1 cellular context compared by ENCODE assay signal in the genomic region with DNA sequence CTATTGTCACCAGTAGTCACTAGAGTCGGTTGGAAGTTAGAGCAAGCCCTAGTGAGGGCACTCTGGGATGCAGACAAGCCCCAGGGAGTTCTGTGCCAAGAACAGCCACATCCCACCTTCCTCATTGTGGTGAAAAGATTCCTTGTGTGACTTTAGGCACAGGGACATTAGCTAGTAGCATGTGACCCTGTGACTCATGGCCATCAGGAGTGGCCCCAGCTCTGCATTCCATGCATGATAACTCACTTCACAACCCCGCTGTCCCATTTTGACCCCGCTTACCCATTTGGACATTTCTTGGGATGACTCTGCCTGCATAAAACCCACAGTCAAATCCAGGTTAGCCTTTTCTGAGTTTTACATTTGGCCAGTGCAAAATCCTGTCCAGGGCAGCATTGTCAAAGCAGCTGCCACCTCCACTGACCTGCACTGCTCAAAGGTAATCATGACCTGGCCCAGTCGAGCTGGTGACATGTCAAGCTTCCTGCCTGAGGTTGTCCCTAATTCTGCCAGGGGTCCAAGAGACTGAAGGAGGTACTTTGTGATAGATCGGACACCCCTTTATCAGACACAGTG.
TF ChIP-seq lines count a peak whose summit lies in the region.

No MANE protein-coding gene starts in this region.

TF ChIP-seq in HCT116, 20 proteins besides CTCF, POLR2A, EP300 and RAD21 (continued from another document):
- TF ChIP-seq, protein P1, sequence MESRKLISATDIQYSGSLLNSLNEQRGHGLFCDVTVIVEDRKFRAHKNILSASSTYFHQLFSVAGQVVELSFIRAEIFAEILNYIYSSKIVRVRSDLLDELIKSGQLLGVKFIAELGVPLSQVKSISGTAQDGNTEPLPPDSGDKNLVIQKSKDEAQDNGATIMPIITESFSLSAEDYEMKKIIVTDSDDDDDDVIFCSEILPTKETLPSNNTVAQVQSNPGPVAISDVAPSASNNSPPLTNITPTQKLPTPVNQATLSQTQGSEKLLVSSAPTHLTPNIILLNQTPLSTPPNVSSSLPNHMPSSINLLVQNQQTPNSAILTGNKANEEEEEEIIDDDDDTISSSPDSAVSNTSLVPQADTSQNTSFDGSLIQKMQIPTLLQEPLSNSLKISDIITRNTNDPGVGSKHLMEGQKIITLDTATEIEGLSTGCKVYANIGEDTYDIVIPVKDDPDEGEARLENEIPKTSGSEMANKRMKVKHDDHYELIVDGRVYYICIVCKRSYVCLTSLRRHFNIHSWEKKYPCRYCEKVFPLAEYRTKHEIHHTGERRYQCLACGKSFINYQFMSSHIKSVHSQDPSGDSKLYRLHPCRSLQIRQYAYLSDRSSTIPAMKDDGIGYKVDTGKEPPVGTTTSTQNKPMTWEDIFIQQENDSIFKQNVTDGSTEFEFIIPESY (IDR thresholded peaks at IDR 0.05; ENCODE audit: extremely low read depth, insufficient replicate concordance, low read length) = no peak
- TF ChIP-seq SRF (IDR thresholded peaks at IDR 0.05; ENCODE audit: low read depth) = no peak
- no peak for TF ChIP-seq ZNF274 (IDR thresholded peaks at IDR 0.05; ENCODE audit: low read depth, low read length)
- TF ChIP-seq FOSL1 (IDR thresholded peaks at IDR 0.05; ENCODE audit: low read depth) = peak; percentile 74
- no peak for TF ChIP-seq POLR2AphosphoS5 (IDR thresholded peaks at IDR 0.05; ENCODE audit: low read depth, low read length)
- TF ChIP-seq, protein P2, sequence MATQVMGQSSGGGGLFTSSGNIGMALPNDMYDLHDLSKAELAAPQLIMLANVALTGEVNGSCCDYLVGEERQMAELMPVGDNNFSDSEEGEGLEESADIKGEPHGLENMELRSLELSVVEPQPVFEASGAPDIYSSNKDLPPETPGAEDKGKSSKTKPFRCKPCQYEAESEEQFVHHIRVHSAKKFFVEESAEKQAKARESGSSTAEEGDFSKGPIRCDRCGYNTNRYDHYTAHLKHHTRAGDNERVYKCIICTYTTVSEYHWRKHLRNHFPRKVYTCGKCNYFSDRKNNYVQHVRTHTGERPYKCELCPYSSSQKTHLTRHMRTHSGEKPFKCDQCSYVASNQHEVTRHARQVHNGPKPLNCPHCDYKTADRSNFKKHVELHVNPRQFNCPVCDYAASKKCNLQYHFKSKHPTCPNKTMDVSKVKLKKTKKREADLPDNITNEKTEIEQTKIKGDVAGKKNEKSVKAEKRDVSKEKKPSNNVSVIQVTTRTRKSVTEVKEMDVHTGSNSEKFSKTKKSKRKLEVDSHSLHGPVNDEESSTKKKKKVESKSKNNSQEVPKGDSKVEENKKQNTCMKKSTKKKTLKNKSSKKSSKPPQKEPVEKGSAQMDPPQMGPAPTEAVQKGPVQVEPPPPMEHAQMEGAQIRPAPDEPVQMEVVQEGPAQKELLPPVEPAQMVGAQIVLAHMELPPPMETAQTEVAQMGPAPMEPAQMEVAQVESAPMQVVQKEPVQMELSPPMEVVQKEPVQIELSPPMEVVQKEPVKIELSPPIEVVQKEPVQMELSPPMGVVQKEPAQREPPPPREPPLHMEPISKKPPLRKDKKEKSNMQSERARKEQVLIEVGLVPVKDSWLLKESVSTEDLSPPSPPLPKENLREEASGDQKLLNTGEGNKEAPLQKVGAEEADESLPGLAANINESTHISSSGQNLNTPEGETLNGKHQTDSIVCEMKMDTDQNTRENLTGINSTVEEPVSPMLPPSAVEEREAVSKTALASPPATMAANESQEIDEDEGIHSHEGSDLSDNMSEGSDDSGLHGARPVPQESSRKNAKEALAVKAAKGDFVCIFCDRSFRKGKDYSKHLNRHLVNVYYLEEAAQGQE (IDR thresholded peaks at IDR 0.05; ENCODE audit: low read depth) = no peak
- TF ChIP-seq SIN3A (IDR thresholded peaks at IDR 0.05; ENCODE audit: low read depth) = 0 out of 2 replicates have a peak, but pooled peaks have one; percentile 20
- TF ChIP-seq, protein P3, sequence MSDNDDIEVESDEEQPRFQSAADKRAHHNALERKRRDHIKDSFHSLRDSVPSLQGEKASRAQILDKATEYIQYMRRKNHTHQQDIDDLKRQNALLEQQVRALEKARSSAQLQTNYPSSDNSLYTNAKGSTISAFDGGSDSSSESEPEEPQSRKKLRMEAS (IDR thresholded peaks at IDR 0.05) = peak; percentile 57; the same call in 1 of the 2 replicates
- no peak for TF ChIP-seq EZH2 (IDR thresholded peaks at IDR 0.05)
- TF ChIP-seq YY1 (IDR thresholded peaks at IDR 0.05; ENCODE audit: extremely low read depth, insufficient replicate concordance, low read depth, low read length) = no peak
- TF ChIP-seq EGR1 (IDR thresholded peaks at IDR 0.05; ENCODE audit: low read depth) = no peak
- TF ChIP-seq TCF7L2 (IDR thresholded peaks at IDR 0.05; ENCODE audit: borderline replicate concordance, extremely low read depth, insufficient read depth, insufficient read length) = no peak
- TF ChIP-seq, protein P4, sequence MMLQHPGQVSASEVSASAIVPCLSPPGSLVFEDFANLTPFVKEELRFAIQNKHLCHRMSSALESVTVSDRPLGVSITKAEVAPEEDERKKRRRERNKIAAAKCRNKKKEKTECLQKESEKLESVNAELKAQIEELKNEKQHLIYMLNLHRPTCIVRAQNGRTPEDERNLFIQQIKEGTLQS (IDR thresholded peaks at IDR 0.05) = no peak
- TF ChIP-seq SP1 (IDR thresholded peaks at IDR 0.05; ENCODE audit: low read depth) = peak; percentile 72
- no peak for TF ChIP-seq ELF1 (IDR thresholded peaks at IDR 0.05; ENCODE audit: borderline replicate concordance, low read depth)
TF ChIP-seq in HCT116: peak in this region for 6.
